ENCODE assay signal across 25 cellular contexts in genomic region chr12:132270516-132270915, GRCh38. TPM values are rescaled to one million over a fixed set of nuclear protein-coding genes. Genes with fewer than 3 reads are reported as not detected.
DNase-seq lines count a peak whose midpoint lies in the region; ATAC-seq, FAIRE-seq and TF ChIP-seq lines count a peak whose summit lies in the region.
"Had no signal": no experiment of that assay in that cellular context is flagged by ENCODE, and none has a peak within 500 bp of the region (broad histone marks: within the 10 kb centered on the region; RNA-seq: fewer than 3 reads in every experiment).

No MANE protein-coding gene starts in this region.

- H2BK120ac ChIP-seq in H1 (replicated peaks; ENCODE audit: low read depth, low read length) = no peak overlapping the region

- no peak for ATAC-seq in HG03039 (IDR thresholded peaks at IDR 0.05; ENCODE audit: unreplicated experiment)
- ATAC-seq: A549 had no signal

- no peak overlapping the region for H2AK5ac ChIP-seq in H1 (ENCODE audit: low read depth, low read length)

- peak overlapping the region in 6 of 11 experiments; percentile 4 to 45 (median 27); a peak in 6 of 22 replicates for H3K4me2 ChIP-seq in BLaER1 treated with 17β-estradiol and CSF1 and Interleukin-3, amounts not matched to agents 10 nM and 100 nM
- H3K4me2 ChIP-seq in H1 (ENCODE audit: insufficient read depth in 1 of 2, low read depth in 2 of 2, low read length in 2 of 2) = no peak overlapping the region
- H3K4me2 ChIP-seq: A549 had no signal

- no peak overlapping the region for H2AFZ ChIP-seq in H1 (ENCODE audit: low read length)

- H3K4ac ChIP-seq in H1 (replicated peaks; ENCODE audit: insufficient read length, low read depth, low read length) = no peak overlapping the region

- H3K27me3 ChIP-seq in BLaER1 treated with 17β-estradiol and CSF1 and Interleukin-3, amounts not matched to agents 10 nM and 100 nM = peaks cover 24 to 37% (median 34%) of the 10 kb centered on the region in 11 experiments
- peaks cover 0 to 14% (median 6%) of the 10 kb centered on the region in 4 experiments; a peak in 4 of 7 replicates for H3K27me3 ChIP-seq in H1 (replicated peaks in 1 of 4; ENCODE audit: control insufficient read depth in 3 of 4, extremely low read depth in 1 of 4, insufficient read depth in 3 of 4, low read length in 3 of 4)

- H3K27ac Mint-ChIP-seq in activated naive CD4-positive, alpha-beta T cell treated with anti-CD3 and anti-CD28 coated beads, Interleukin-2, amount 50 U/mL, for 24 hours = peak overlapping the region; percentile 62
- no peak overlapping the region for H3K27ac Mint-ChIP-seq in activated naive CD4-positive, alpha-beta T cell treated with anti-CD3 and anti-CD28 coated beads, Interleukin-2, amount 10 ng/mL, durations not matched to agents 7 days and 5 days
- H3K27ac Mint-ChIP-seq in neural crest cell (ENCODE audit: unreplicated experiment) = peak overlapping the region; percentile 28
- H3K27ac Mint-ChIP-seq: CD14-positive monocyte; CD4-positive, alpha-beta T cell; CD8-positive, alpha-beta memory T cell had no signal

- no peak overlapping the region for H3K14ac ChIP-seq in H1 (ENCODE audit: insufficient read length)

- H3K23ac ChIP-seq in H1 (ENCODE audit: insufficient read length) = no peak overlapping the region

- H4K8ac ChIP-seq in H1 (ENCODE audit: extremely low read depth, insufficient read depth, low read length) = no peak overlapping the region

- H2BK12ac ChIP-seq in H1 (ENCODE audit: low read depth, low read length) = no peak overlapping the region

- no peak overlapping the region for H2BK20ac ChIP-seq in H1 (ENCODE audit: low read length)

- H2BK5ac ChIP-seq in H1 (ENCODE audit: low read depth, low read length) = no peak overlapping the region

- H3K23me2 ChIP-seq in H1 (ENCODE audit: low read depth, low read length) = peaks cover 6% of the 10 kb centered on the region

- H3K56ac ChIP-seq in H1 (replicated peaks; ENCODE audit: insufficient read length, low read depth, low read length) = no peak overlapping the region

- H3K9me3 ChIP-seq in BLaER1 treated with 17β-estradiol and CSF1 and Interleukin-3, amounts not matched to agents 10 nM and 100 nM (replicated peaks in 1 of 11) = no peaks in the 10 kb centered on the region
- H3K9me3 ChIP-seq in H1 (ENCODE audit: insufficient read depth in 2 of 2, low read depth in 1 of 2, low read length in 1 of 2) = no peaks in the 10 kb centered on the region
- H3K9me3 ChIP-seq: A549 had no signal

- peaks cover 1% of the 10 kb centered on the region for H3K27me3 Mint-ChIP-seq in activated naive CD4-positive, alpha-beta T cell treated with anti-CD3 and anti-CD28 coated beads, Interleukin-2, amount 50 U/mL, for 24 hours
- peaks cover 21% of the 10 kb centered on the region for H3K27me3 Mint-ChIP-seq in activated naive CD4-positive, alpha-beta T cell treated with anti-CD3 and anti-CD28 coated beads, Interleukin-2, amount 10 ng/mL, durations not matched to agents 7 days and 5 days
- peaks cover 20% of the 10 kb centered on the region for H3K27me3 Mint-ChIP-seq in neural crest cell (ENCODE audit: low read depth)

- no peak overlapping the region for H3K27ac ChIP-seq in BLaER1 treated with 17β-estradiol and CSF1 and Interleukin-3, amounts not matched to agents 10 nM and 100 nM
- H3K27ac ChIP-seq in H1 (ENCODE audit: low read depth, low read length) = no peak overlapping the region
- H3K27ac ChIP-seq: 22Rv1, A549 had no signal

- H3K9ac ChIP-seq in BLaER1 treated with 17β-estradiol and CSF1 and Interleukin-3, amounts not matched to agents 10 nM and 100 nM = no peak overlapping the region
- H3K9ac ChIP-seq in H1 (replicated peaks in 1 of 4; ENCODE audit: extremely low read depth in 1 of 4, low read depth in 3 of 4, low read length in 3 of 4) = no peak overlapping the region

- H3K36me3 ChIP-seq in BLaER1 treated with 17β-estradiol and CSF1 and Interleukin-3, amounts not matched to agents 10 nM and 100 nM = no peaks in the 10 kb centered on the region
- H3K36me3 ChIP-seq in H1 (ENCODE audit: control insufficient read depth in 2 of 4, insufficient read depth in 4 of 4, low read length in 3 of 4) = no peaks in the 10 kb centered on the region; a peak in 1 of 8 replicates

- H4K91ac ChIP-seq in H1 (replicated peaks; ENCODE audit: insufficient read length, low read length) = no peak overlapping the region

- TF ChIP-seq POLR2A in H1 (IDR thresholded peaks at IDR 0.05; ENCODE audit: control extremely low read depth in 1 of 2, low read depth in 2 of 2, low read length in 2 of 2) = no peak

- H3K4me3 ChIP-seq in BLaER1 treated with 17β-estradiol and CSF1 and Interleukin-3, amounts not matched to agents 10 nM and 100 nM = no peak overlapping the region
- H3K4me3 ChIP-seq in H1 (ENCODE audit: extremely low read depth in 1 of 4, insufficient read depth in 2 of 4, low read depth in 3 of 4, low read length in 4 of 4) = no peak overlapping the region
- H3K4me3 ChIP-seq: A549 had no signal

- TF ChIP-seq CTCF in H1 (IDR thresholded peaks at IDR 0.05; ENCODE audit: control extremely low read depth in 1 of 3, insufficient read depth in 1 of 3, low read depth in 1 of 3, low read length in 3 of 3) (no peak), neural crest cell (conservative IDR thresholded peaks at IDR 0.05) (no peak)

- H3K18ac ChIP-seq in H1 (ENCODE audit: extremely low read depth, low read length) = no peak overlapping the region

- POLR2A ChIA-PET in H1 (lab: Charles Lee; ENCODE audit: partially characterized antibody) = interaction anchor here (1.4 kb wide), 1 partner anchor 14 kb away, joined by 4 read pairs; no protein-coding TSS in a partner anchor

- H3K4me3 Mint-ChIP-seq in activated naive CD4-positive, alpha-beta T cell treated with anti-CD3 and anti-CD28 coated beads, Interleukin-2, amount 50 U/mL, for 24 hours = no peak overlapping the region
- no peak overlapping the region for H3K4me3 Mint-ChIP-seq in activated naive CD4-positive, alpha-beta T cell treated with anti-CD3 and anti-CD28 coated beads, Interleukin-2, amount 10 ng/mL, durations not matched to agents 7 days and 5 days
- no peak overlapping the region for H3K4me3 Mint-ChIP-seq in neural crest cell
- H3K4me3 Mint-ChIP-seq: CD14-positive monocyte; CD4-positive, alpha-beta T cell; CD8-positive, alpha-beta memory T cell had no signal

- peaks cover 0 to 8% (median 2%) of the 10 kb centered on the region in 10 experiments; a peak in 5 of 20 replicates for H3K4me1 ChIP-seq in BLaER1 treated with 17β-estradiol and CSF1 and Interleukin-3, amounts not matched to agents 10 nM and 100 nM
- peaks cover 0 to 14% (median 10%) of the 10 kb centered on the region in 4 experiments; a peak in 6 of 7 replicates for H3K4me1 ChIP-seq in H1 (replicated peaks in 1 of 4; ENCODE audit: control insufficient read depth in 3 of 4, insufficient read depth in 4 of 4, low read length in 3 of 4)

- peaks cover 3% of the 10 kb centered on the region for H3K79me1 ChIP-seq in H1 (ENCODE audit: low read depth, low read length)

- FAIRE-seq in H1 (lab: Jason Lieb, UNC) = no peak
- FAIRE-seq: A549, GM12891, GM18507 had no signal

- no peak for DNase-seq in activated naive CD4-positive, alpha-beta T cell treated with anti-CD3 and anti-CD28 coated beads, Interleukin-2, amount 10 ng/mL, durations not matched to agents 7 days and 5 days
- DNase-seq in H1 (ENCODE audit: low read depth in 1 of 2, low spot score in 2 of 2) (no peak), neural crest cell (ENCODE audit: low read depth, low spot score) (no peak), cerebellar cortex (ENCODE audit: low spot score) (no peak), UCSD-AML1 (lab: John Stamatoyannopoulos, UW; ENCODE audit: unreplicated experiment) (no peak)
- DNase-seq: ACHN; AML-193; Calu3; CD4-positive, alpha-beta T cell; CD8-positive, alpha-beta memory T cell; COR-L47; DMS53; GF-D8; GOT3; H7; HCEC 1CT had no signal

- 95% methylated on average over 12 of the region's 12 CpGs; no CpG with 5 or more reads in 1 of the 2 experiments for WGBS in H1 (ENCODE audit: extremely low coverage in 1 of 2, insufficient coverage in 1 of 2, insufficient read length in 1 of 2, insufficient replicate concordance in 2 of 2, low coverage in 1 of 2, low lambda C conversion rate in 2 of 2, missing lambda C conversion rate in 1 of 2), 2 experiments

- no peak for TF ChIP-seq RAD21 in H1 (IDR thresholded peaks at IDR 0.05 in 1 of 2, conservative IDR thresholded peaks at IDR 0.05 in 1 of 2; ENCODE audit: low read depth in 2 of 2, low read length in 2 of 2)

- H2BK15ac ChIP-seq in H1 (ENCODE audit: low read length) = no peak overlapping the region

- peaks cover 0 to 25% (median 0%) of the 10 kb centered on the region in 11 experiments; a peak in 4 of 22 replicates for H4K20me1 ChIP-seq in BLaER1 treated with 17β-estradiol and CSF1 and Interleukin-3, amounts not matched to agents 10 nM and 100 nM
- peaks cover 0 to 6% of the 10 kb centered on the region in 2 experiments for H4K20me1 ChIP-seq in H1 (replicated peaks in 1 of 2; ENCODE audit: control insufficient read depth in 1 of 2, insufficient read depth in 2 of 2, low read length in 2 of 2)

- no peaks in the 10 kb centered on the region for H3K9me3 Mint-ChIP-seq in activated naive CD4-positive, alpha-beta T cell treated with anti-CD3 and anti-CD28 coated beads, Interleukin-2, amount 50 U/mL, for 24 hours
- no peaks in the 10 kb centered on the region for H3K9me3 Mint-ChIP-seq in activated naive CD4-positive, alpha-beta T cell treated with anti-CD3 and anti-CD28 coated beads, Interleukin-2, amount 10 ng/mL, durations not matched to agents 7 days and 5 days
- H3K9me3 Mint-ChIP-seq in neural crest cell = no peaks in the 10 kb centered on the region
- H3K9me3 Mint-ChIP-seq: CD4-positive, alpha-beta T cell; CD8-positive, alpha-beta memory T cell had no signal

- H3K79me2 ChIP-seq in H1 (ENCODE audit: control insufficient read depth in 1 of 2, insufficient read depth in 2 of 2, low read length in 2 of 2) = no peaks in the 10 kb centered on the region

- no peaks in the 10 kb centered on the region for H3K4me1 Mint-ChIP-seq in activated naive CD4-positive, alpha-beta T cell treated with anti-CD3 and anti-CD28 coated beads, Interleukin-2, amount 50 U/mL, for 24 hours
- no peaks in the 10 kb centered on the region for H3K4me1 Mint-ChIP-seq in activated naive CD4-positive, alpha-beta T cell treated with anti-CD3 and anti-CD28 coated beads, Interleukin-2, amount 10 ng/mL, durations not matched to agents 7 days and 5 days
- peaks cover 10% of the 10 kb centered on the region for H3K4me1 Mint-ChIP-seq in neural crest cell
- H3K4me1 Mint-ChIP-seq: CD14-positive monocyte; CD8-positive, alpha-beta memory T cell had no signal

- H4K5ac ChIP-seq in H1 (ENCODE audit: insufficient read length, low read depth, low read length) = no peak overlapping the region

- no peak for TF ChIP-seq EP300 in H1 (IDR thresholded peaks at IDR 0.05; ENCODE audit: borderline replicate concordance in 1 of 2, low read depth in 2 of 2, low read length in 2 of 2)

- CTCF ChIA-PET in activated naive CD4-positive, alpha-beta T cell treated with anti-CD3 and anti-CD28 coated beads, Interleukin-2, amount 10 ng/mL, durations not matched to agents 7 days and 5 days (lab: Charles Lee) = no interaction called here
- CTCF ChIA-PET in H1 (lab: Charles Lee; ENCODE audit: partially characterized antibody) = interaction anchor here (1.1 to 2.6 kb wide), 5 partner anchors 13 to 144 kb away, joined by 3 to 9 read pairs (median 7); no protein-coding TSS in a partner anchor

- no peaks in the 10 kb centered on the region for H3K36me3 Mint-ChIP-seq in activated naive CD4-positive, alpha-beta T cell treated with anti-CD3 and anti-CD28 coated beads, Interleukin-2, amount 50 U/mL, for 24 hours
- H3K36me3 Mint-ChIP-seq in activated naive CD4-positive, alpha-beta T cell treated with anti-CD3 and anti-CD28 coated beads, Interleukin-2, amount 10 ng/mL, durations not matched to agents 7 days and 5 days = no peaks in the 10 kb centered on the region
- H3K36me3 Mint-ChIP-seq in neural crest cell (ENCODE audit: low read depth) = no peaks in the 10 kb centered on the region
- H3K36me3 Mint-ChIP-seq: CD14-positive monocyte; CD8-positive, alpha-beta memory T cell had no signal

RNA-seq across cellular contexts. Expression of gene GALNT9, which starts 58.9 kb away (rescaled TPM):
- 2.0 and 3.3 TPM in 2 replicates for total RNA-seq in H1 (2021; fragmentation: NEBNext Ultra II Directional; extraction: Animal tissue kit (Norgen Biotek cat#: 25700))
- polyA plus RNA-seq in H1 (2011; rRNA removed) = 3.6 and 5.3 TPM in 2 replicates
- polyA plus RNA-seq in H1 (2011; cell fraction: cytosol; rRNA removed) = 6.1 TPM
- polyA plus RNA-seq in H1 (2011; cell fraction: nucleus; rRNA removed) = 9.4 TPM
- 2.3 to 3.6 TPM (median 3.1 TPM) in 4 replicates for polyA plus RNA-seq in H1 (2012, experiment 1 of 2)
- polyA plus RNA-seq in H1 (2012, experiment 2 of 2) = 2.3 TPM
- 0.73 TPM for polyA plus RNA-seq in H1 (2013, experiment 1 of 2)
- 0.92 TPM for polyA plus RNA-seq in H1 (2013, experiment 2 of 2)
- 2.3 and 4.0 TPM in 2 replicates for polyA minus RNA-seq in H1 (2011; rRNA and poly(A)+ RNA removed)
- 4.0 TPM for polyA minus RNA-seq in H1 (2011; cell fraction: cytosol; rRNA and poly(A)+ RNA removed)
- 4.2 TPM for polyA minus RNA-seq in H1 (2011; cell fraction: nucleus; rRNA and poly(A)+ RNA removed)
- total RNA-seq in neural crest cell = 0.43 and 1.3 TPM in 2 replicates
- total RNA-seq: CD4-positive, alpha-beta T cell had no signal
- polyA plus RNA-seq: BJ; CD14-positive monocyte; CD8-positive, alpha-beta memory T cell had no signal

Comparison
In these comparisons a context has a peak if more than half of its experiments do, and no peak if none do; other contexts are left out.
1. H3K4me2 ChIP-seq: peak in BLaER1 treated with 17β-estradiol and CSF1 and Interleukin-3, amounts not matched to agents 10 nM and 100 nM (6 of 11); none in H1 (0 of 2).